ENCODE assay signal across 11 cellular contexts in genomic region chr11:122751298-122752070, GRCh38.
DNase-seq lines count a peak whose midpoint lies in the region; ATAC-seq and TF ChIP-seq lines count a peak whose summit lies in the region.
"Had no signal": no experiment of that assay in that cellular context is flagged by ENCODE, and none has a peak within 500 bp of the region (broad histone marks: within the 10 kb centered on the region; RNA-seq: fewer than 3 reads in every experiment).

No MANE protein-coding gene starts in this region.

- H3K79me2 ChIP-seq in MM.1S (ENCODE audit: low read length): no peaks in the 10 kb centered on the region

- no peaks in the 10 kb centered on the region for H3K36me3 Mint-ChIP-seq in MCF 10A (ENCODE audit: insufficient read depth, unreplicated experiment)

- H3K4me1 Mint-ChIP-seq in MCF 10A (ENCODE audit: insufficient read depth, unreplicated experiment): peaks cover 8% of the 10 kb centered on the region

- no peak overlapping the region for H2AFZ ChIP-seq in MM.1S (ENCODE audit: low read length)

- H3K36me3 ChIP-seq in breast epithelium (no peaks in the 10 kb centered on the region), MM.1S (replicated peaks; ENCODE audit: insufficient read depth, low read length) (no peaks in the 10 kb centered on the region)

- TF ChIP-seq POLR2A in breast epithelium (IDR thresholded peaks at IDR 0.05): no peak

- CTCF ChIA-PET in MCF 10A (lab: Yijun Ruan, JAX): interaction anchor here (0.6 to 1.6 kb wide), 2 partner anchors 31 to 178 kb away, joined by 3 to 6 read pairs; no protein-coding TSS in a partner anchor

- intact Hi-C loops in MCF 10A (cut with micrococcal nuclease) (no loop called here), breast epithelium (cut with DNase I; ENCODE audit: low total_unique reads) (no loop called here), Right ventricle myocardium superior (cut with DNase I) (no loop called here)

- H3K4me3 ChIP-seq in breast epithelium (no peak overlapping the region), choroid plexus epithelial cell (ENCODE audit: low read depth, low read length) (no peak overlapping the region), MM.1S (ENCODE audit: low read length) (no peak overlapping the region)

- no peaks in the 10 kb centered on the region for H3K27me3 Mint-ChIP-seq in MCF 10A (ENCODE audit: insufficient read depth, unreplicated experiment)

- H3K27ac Mint-ChIP-seq in MCF 10A (ENCODE audit: low read depth, unreplicated experiment): no peak overlapping the region

- POLR2A ChIA-PET in MCF 10A (lab: Yijun Ruan, JAX): interaction anchor here (1.2 kb wide), 1 partner anchor 95 kb away, joined by 4 read pairs; no protein-coding TSS in a partner anchor

- no peaks in the 10 kb centered on the region for H3K9me3 Mint-ChIP-seq in MCF 10A (ENCODE audit: unreplicated experiment)

- TF ChIP-seq CTCF in MCF 10A (IDR thresholded peaks at IDR 0.05; ENCODE audit: unreplicated experiment) (no peak), breast epithelium (IDR thresholded peaks at IDR 0.05) (no peak), choroid plexus epithelial cell (conservative IDR thresholded peaks at IDR 0.05; ENCODE audit: low read depth, low read length) (no peak), MM.1S (IDR thresholded peaks at IDR 0.05; ENCODE audit: low read length) (no peak)

- no peaks in the 10 kb centered on the region for H4K20me1 ChIP-seq in MM.1S (ENCODE audit: insufficient read depth, low read length)

- H3K9me3 ChIP-seq in breast epithelium (no peaks in the 10 kb centered on the region), MM.1S (replicated peaks; ENCODE audit: insufficient read depth, low read length) (no peaks in the 10 kb centered on the region)

- BruUV-seq in MCF 10A (replicated peaks; lab: Mats Ljungman, UMichigan): no TSS peak

- no peaks in the 10 kb centered on the region for H3K4me1 ChIP-seq in breast epithelium
- peaks cover 46% of the 10 kb centered on the region for H3K4me1 ChIP-seq in MM.1S (ENCODE audit: low read length)

- H3K4me2 ChIP-seq in MM.1S (ENCODE audit: low read depth, low read length): no peak overlapping the region

- no peak overlapping the region for H3K9ac ChIP-seq in MM.1S (ENCODE audit: low read length)

- H3K4me3 Mint-ChIP-seq in MCF 10A (ENCODE audit: unreplicated experiment): no peak overlapping the region

- DNase-seq in MCF 10A (ENCODE audit: unreplicated experiment) (peak; percentile 13), breast epithelium (ENCODE audit: low spot score in 2 of 2) (no peak), NCI-H2171 treated with DMSO at 0.1 percent for 48 hours (lab: John Stamatoyannopoulos, UW) (peak; percentile 64), choroid plexus epithelial cell (ENCODE audit: low read depth) (peak; percentile 58), Right ventricle myocardium superior (no peak), COLO668 (lab: John Stamatoyannopoulos, UW; ENCODE audit: unreplicated experiment) (no peak), MM.1S (no peak)
- DNase-seq: activated CD4-positive, alpha-beta T cell treated with anti-CD3 and anti-CD28 coated beads for 1 hour; SIG-M5 had no signal

- H3K27ac ChIP-seq in breast epithelium (no peak overlapping the region), MM.1S (ENCODE audit: low read length) (no peak overlapping the region)
- H3K27ac ChIP-seq: HL-60 had no signal

- ATAC-seq in Right ventricle myocardium superior (ENCODE audit: poor library complexity) (no peak), HG03159 (IDR thresholded peaks at IDR 0.05; ENCODE audit: unreplicated experiment) (no peak)

- no peaks in the 10 kb centered on the region for H3K27me3 ChIP-seq in breast epithelium
- H3K27me3 ChIP-seq in MM.1S (replicated peaks; ENCODE audit: insufficient read depth, low read length): no peaks in the 10 kb centered on the region

- peaks cover 22% of the 10 kb centered on the region for H3F3A ChIP-seq in MM.1S (ENCODE audit: insufficient read depth, low read length)

- H3K9me2 ChIP-seq in MM.1S (replicated peaks; ENCODE audit: insufficient read depth, low read length): no peaks in the 10 kb centered on the region

Comparison
In these comparisons a context has a peak if more than half of its experiments do, and no peak if none do; other contexts are left out.
1. DNase-seq: peak in MCF 10A (single experiment), NCI-H2171 treated with DMSO at 0.1 percent for 48 hours (single experiment) and choroid plexus epithelial cell (single experiment); none in breast epithelium (0 of 2), Right ventricle myocardium superior (single experiment), COLO668 (single experiment) and MM.1S (single experiment).